16 cellular contexts compared by ENCODE assay signal in the genomic region with DNA sequence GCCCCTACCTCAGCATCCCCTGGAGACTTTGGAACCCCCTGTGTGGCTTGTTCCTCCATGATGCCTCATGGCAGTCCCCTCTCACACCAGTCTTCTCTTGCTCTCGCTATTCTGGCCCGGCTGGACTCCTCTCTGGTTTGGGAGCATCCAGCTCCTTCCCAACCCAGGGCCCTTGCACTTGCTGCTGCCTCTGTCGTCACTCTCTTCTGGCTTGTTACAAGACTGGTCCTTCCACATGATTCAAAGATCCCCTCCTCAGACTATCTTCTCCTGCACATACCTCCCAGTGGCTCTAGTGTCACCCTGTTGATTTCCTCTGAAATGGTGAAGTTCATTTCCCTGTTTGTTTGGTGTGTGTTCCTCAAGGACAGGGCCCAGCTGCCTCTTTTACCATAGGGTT. TPM values are rescaled to one million over a fixed set of nuclear protein-coding genes. Genes with fewer than 3 reads are reported as not detected.
DNase-seq lines count a peak whose midpoint lies in the region; ATAC-seq and TF ChIP-seq lines count a peak whose summit lies in the region.
"Had no signal": no experiment of that assay in that cellular context is flagged by ENCODE, and none has a peak within 500 bp of the region (broad histone marks: within the 10 kb centered on the region; RNA-seq: fewer than 3 reads in every experiment).

No MANE protein-coding gene starts in this region.

- no peak for DNase-seq in stimulated activated naive CD8-positive, alpha-beta T cell treated with anti-CD3 and anti-CD28 coated beads, Interleukin-15, amount 100 ng/mL, for 72 hours
- DNase-seq in activated T-helper 1 cell treated with anti-CD3 and anti-CD28 coated beads, Interleukin-12 subunit alpha, Interleukin-12 subunit beta, Interleukin-2, Interleukin-4 antibody, amounts not matched to agents 30 ng/mL and 10 ng/mL and 1 ng/mL, durations not matched to agents 14 hours and 24 hours and 36 hours (ENCODE audit: low spot score), result no peak
- no peak for DNase-seq in COLO668 (lab: John Stamatoyannopoulos, UW; ENCODE audit: unreplicated experiment)
- DNase-seq in posterior vena cava (ENCODE audit: low spot score), result no peak
- DNase-seq: activated T-cell treated with anti-CD3 and anti-CD28 coated beads, Interleukin-2, amount 50 U/mL, for 24 hours; aorta; dermis blood vessel endothelial cell; DMS53; mucosa of descending colon; NCI-H2107 had no signal

- intact Hi-C loops in activated T-helper 1 cell treated with anti-CD3 and anti-CD28 coated beads, Interleukin-12 subunit alpha, Interleukin-12 subunit beta, Interleukin-2, Interleukin-4 antibody, amounts not matched to agents 30 ng/mL and 10 ng/mL and 1 ng/mL, durations not matched to agents 14 hours and 24 hours and 36 hours (cut with micrococcal nuclease), result no loop called here
- intact Hi-C loops in posterior vena cava (cut with DNase I), result loop anchor here in 1 of 2 donors (5.0 kb wide), 1 partner anchor 43 kb away; no protein-coding TSS in a partner anchor

- peak overlapping the region; percentile 17 for H3K27ac Mint-ChIP-seq in stimulated activated naive CD8-positive, alpha-beta T cell treated with anti-CD3 and anti-CD28 coated beads, Interleukin-15, Interleukin-2, amounts not matched to agents 100 ng/mL and 50 ng/mL, for 24 hours
- H3K27ac Mint-ChIP-seq in stimulated activated naive CD8-positive, alpha-beta T cell treated with anti-CD3 and anti-CD28 coated beads, Interleukin-15, amount 100 ng/mL, for 72 hours, result no peak overlapping the region
- H3K27ac Mint-ChIP-seq in activated T-helper 1 cell treated with anti-CD3 and anti-CD28 coated beads, Interleukin-12 subunit alpha, Interleukin-12 subunit beta, Interleukin-2, Interleukin-4 antibody, amounts not matched to agents 30 ng/mL and 10 ng/mL and 1 ng/mL, durations not matched to agents 14 hours and 24 hours and 36 hours, result no peak overlapping the region
- peak overlapping the region; percentile 63 to 76 (median 65) for H3K27ac Mint-ChIP-seq in nephron

- no peak overlapping the region for H3K4me3 Mint-ChIP-seq in stimulated activated naive CD8-positive, alpha-beta T cell treated with anti-CD3 and anti-CD28 coated beads, Interleukin-15, Interleukin-2, amounts not matched to agents 100 ng/mL and 50 ng/mL, for 24 hours
- no peak overlapping the region for H3K4me3 Mint-ChIP-seq in stimulated activated naive CD8-positive, alpha-beta T cell treated with anti-CD3 and anti-CD28 coated beads, Interleukin-15, amount 100 ng/mL, for 72 hours
- peak overlapping the region; percentile 7 for H3K4me3 Mint-ChIP-seq in activated T-helper 1 cell treated with anti-CD3 and anti-CD28 coated beads, Interleukin-12 subunit alpha, Interleukin-12 subunit beta, Interleukin-2, Interleukin-4 antibody, amounts not matched to agents 30 ng/mL and 10 ng/mL and 1 ng/mL, durations not matched to agents 14 hours and 24 hours and 36 hours
- peak overlapping the region; percentile 72 to 82 (median 74) for H3K4me3 Mint-ChIP-seq in nephron

- peaks cover 43% of the 10 kb centered on the region for H3K4me1 Mint-ChIP-seq in stimulated activated naive CD8-positive, alpha-beta T cell treated with anti-CD3 and anti-CD28 coated beads, Interleukin-15, Interleukin-2, amounts not matched to agents 100 ng/mL and 50 ng/mL, for 24 hours (ENCODE audit: low read depth)
- peaks cover 47% of the 10 kb centered on the region for H3K4me1 Mint-ChIP-seq in stimulated activated naive CD8-positive, alpha-beta T cell treated with anti-CD3 and anti-CD28 coated beads, Interleukin-15, amount 100 ng/mL, for 72 hours
- peaks cover 34% of the 10 kb centered on the region for H3K4me1 Mint-ChIP-seq in activated T-helper 1 cell treated with anti-CD3 and anti-CD28 coated beads, Interleukin-12 subunit alpha, Interleukin-12 subunit beta, Interleukin-2, Interleukin-4 antibody, amounts not matched to agents 30 ng/mL and 10 ng/mL and 1 ng/mL, durations not matched to agents 14 hours and 24 hours and 36 hours (ENCODE audit: low read depth)
- H3K4me1 Mint-ChIP-seq in nephron, result peaks cover 34% of the 10 kb centered on the region

- peaks cover 3% of the 10 kb centered on the region for H3K27me3 Mint-ChIP-seq in stimulated activated naive CD8-positive, alpha-beta T cell treated with anti-CD3 and anti-CD28 coated beads, Interleukin-15, Interleukin-2, amounts not matched to agents 100 ng/mL and 50 ng/mL, for 24 hours
- H3K27me3 Mint-ChIP-seq in stimulated activated naive CD8-positive, alpha-beta T cell treated with anti-CD3 and anti-CD28 coated beads, Interleukin-15, amount 100 ng/mL, for 72 hours, result peaks cover 11% of the 10 kb centered on the region
- peaks cover 4% of the 10 kb centered on the region for H3K27me3 Mint-ChIP-seq in activated T-helper 1 cell treated with anti-CD3 and anti-CD28 coated beads, Interleukin-12 subunit alpha, Interleukin-12 subunit beta, Interleukin-2, Interleukin-4 antibody, amounts not matched to agents 30 ng/mL and 10 ng/mL and 1 ng/mL, durations not matched to agents 14 hours and 24 hours and 36 hours (ENCODE audit: insufficient read depth)
- peaks cover 4% of the 10 kb centered on the region for H3K27me3 Mint-ChIP-seq in nephron (ENCODE audit: low read depth)
- H3K27me3 Mint-ChIP-seq: activated T-cell treated with anti-CD3 and anti-CD28 coated beads, Interleukin-2, amount 50 U/mL, for 24 hours had no signal

- no peaks in the 10 kb centered on the region for H3K36me3 Mint-ChIP-seq in stimulated activated naive CD8-positive, alpha-beta T cell treated with anti-CD3 and anti-CD28 coated beads, Interleukin-15, Interleukin-2, amounts not matched to agents 100 ng/mL and 50 ng/mL, for 24 hours (ENCODE audit: low read depth)
- H3K36me3 Mint-ChIP-seq in activated T-helper 1 cell treated with anti-CD3 and anti-CD28 coated beads, Interleukin-12 subunit alpha, Interleukin-12 subunit beta, Interleukin-2, Interleukin-4 antibody, amounts not matched to agents 30 ng/mL and 10 ng/mL and 1 ng/mL, durations not matched to agents 14 hours and 24 hours and 36 hours (ENCODE audit: low read depth), result no peaks in the 10 kb centered on the region
- H3K36me3 Mint-ChIP-seq in nephron (ENCODE audit: low read depth), result no peaks in the 10 kb centered on the region

- no peaks in the 10 kb centered on the region for H3K9me3 Mint-ChIP-seq in stimulated activated naive CD8-positive, alpha-beta T cell treated with anti-CD3 and anti-CD28 coated beads, Interleukin-15, Interleukin-2, amounts not matched to agents 100 ng/mL and 50 ng/mL, for 24 hours
- H3K9me3 Mint-ChIP-seq in stimulated activated naive CD8-positive, alpha-beta T cell treated with anti-CD3 and anti-CD28 coated beads, Interleukin-15, amount 100 ng/mL, for 72 hours, result no peaks in the 10 kb centered on the region
- H3K9me3 Mint-ChIP-seq in activated T-helper 1 cell treated with anti-CD3 and anti-CD28 coated beads, Interleukin-12 subunit alpha, Interleukin-12 subunit beta, Interleukin-2, Interleukin-4 antibody, amounts not matched to agents 30 ng/mL and 10 ng/mL and 1 ng/mL, durations not matched to agents 14 hours and 24 hours and 36 hours, result no peaks in the 10 kb centered on the region
- no peaks in the 10 kb centered on the region for H3K9me3 Mint-ChIP-seq in nephron
- H3K9me3 Mint-ChIP-seq: activated T-cell treated with anti-CD3 and anti-CD28 coated beads, Interleukin-2, amount 50 U/mL, for 24 hours; GM23338 had no signal

- TF ChIP-seq CTCF in nephron (IDR thresholded peaks at IDR 0.05; ENCODE audit: unreplicated experiment in 3 of 3), result no peak

- no peak for ATAC-seq in stimulated activated naive CD8-positive, alpha-beta T cell treated with anti-CD3 and anti-CD28 coated beads, Interleukin-15, amount 100 ng/mL, for 72 hours
- ATAC-seq in GM19324 (IDR thresholded peaks at IDR 0.05; ENCODE audit: low FRiP score, unreplicated experiment) (no peak), HG03159 (IDR thresholded peaks at IDR 0.05; ENCODE audit: unreplicated experiment) (no peak)
- ATAC-seq: GM23338, mucosa of descending colon had no signal

RNA-seq across cellular contexts. Expression of gene GNAI2, which starts 6.5 kb away (rescaled TPM):
- total RNA-seq in activated T-helper 1 cell treated with anti-CD3 and anti-CD28 coated beads, Interleukin-12 subunit alpha, Interleukin-12 subunit beta, Interleukin-2, Interleukin-4 antibody, amounts not matched to agents 30 ng/mL and 10 ng/mL and 1 ng/mL, durations not matched to agents 14 hours and 24 hours and 36 hours, result 237 and 238 TPM in 2 replicates
- total RNA-seq in posterior vena cava, result 100 to 1,000 TPM; 261 to 265 TPM

RNA-seq across cellular contexts. Expression of gene SLC38A3, which starts 24.4 kb away (rescaled TPM):
- not detected in 2 replicates for total RNA-seq in activated T-helper 1 cell treated with anti-CD3 and anti-CD28 coated beads, Interleukin-12 subunit alpha, Interleukin-12 subunit beta, Interleukin-2, Interleukin-4 antibody, amounts not matched to agents 30 ng/mL and 10 ng/mL and 1 ng/mL, durations not matched to agents 14 hours and 24 hours and 36 hours
- total RNA-seq in posterior vena cava, result under 1 TPM; 0.37 to 0.62 TPM
- total RNA-seq: dermis blood vessel endothelial cell had no signal

RNA-seq across cellular contexts. Expression of gene GNAT1, which starts 38.1 kb away (rescaled TPM):
- total RNA-seq in activated T-helper 1 cell treated with anti-CD3 and anti-CD28 coated beads, Interleukin-12 subunit alpha, Interleukin-12 subunit beta, Interleukin-2, Interleukin-4 antibody, amounts not matched to agents 30 ng/mL and 10 ng/mL and 1 ng/mL, durations not matched to agents 14 hours and 24 hours and 36 hours, result not detected in 2 replicates
- not detected for total RNA-seq in posterior vena cava
- total RNA-seq: aorta, dermis blood vessel endothelial cell, GM23338, mucosa of descending colon had no signal

RNA-seq across cellular contexts. Expression of gene SEMA3B, which starts 39.5 kb away (rescaled TPM):
- 0.49 and 1.0 TPM in 2 replicates for total RNA-seq in activated T-helper 1 cell treated with anti-CD3 and anti-CD28 coated beads, Interleukin-12 subunit alpha, Interleukin-12 subunit beta, Interleukin-2, Interleukin-4 antibody, amounts not matched to agents 30 ng/mL and 10 ng/mL and 1 ng/mL, durations not matched to agents 14 hours and 24 hours and 36 hours
- 10 to 100 TPM; 18.6 to 39.7 TPM for total RNA-seq in posterior vena cava

RNA-seq across cellular contexts. Expression of gene LSMEM2, which starts 49.4 kb away (rescaled TPM):
- total RNA-seq in activated T-helper 1 cell treated with anti-CD3 and anti-CD28 coated beads, Interleukin-12 subunit alpha, Interleukin-12 subunit beta, Interleukin-2, Interleukin-4 antibody, amounts not matched to agents 30 ng/mL and 10 ng/mL and 1 ng/mL, durations not matched to agents 14 hours and 24 hours and 36 hours, result not detected in 2 replicates
- total RNA-seq in posterior vena cava, result under 1 TPM in 1 of 2 donors, not detected in 1; 0.37 TPM
- total RNA-seq: dermis blood vessel endothelial cell, pulmonary artery endothelial cell had no signal

Comparison
In these comparisons a context has a peak if more than half of its experiments do, and no peak if none do; other contexts are left out.
1. H3K27ac Mint-ChIP-seq: peak in stimulated activated naive CD8-positive, alpha-beta T cell treated with anti-CD3 and anti-CD28 coated beads, Interleukin-15, Interleukin-2, amounts not matched to agents 100 ng/mL and 50 ng/mL, for 24 hours (single experiment) and nephron (3 of 3); none in stimulated activated naive CD8-positive, alpha-beta T cell treated with anti-CD3 and anti-CD28 coated beads, Interleukin-15, amount 100 ng/mL, for 72 hours (0 of 2) and activated T-helper 1 cell treated with anti-CD3 and anti-CD28 coated beads, Interleukin-12 subunit alpha, Interleukin-12 subunit beta, Interleukin-2, Interleukin-4 antibody, amounts not matched to agents 30 ng/mL and 10 ng/mL and 1 ng/mL, durations not matched to agents 14 hours and 24 hours and 36 hours (single experiment).
2. H3K4me3 Mint-ChIP-seq: peak in activated T-helper 1 cell treated with anti-CD3 and anti-CD28 coated beads, Interleukin-12 subunit alpha, Interleukin-12 subunit beta, Interleukin-2, Interleukin-4 antibody, amounts not matched to agents 30 ng/mL and 10 ng/mL and 1 ng/mL, durations not matched to agents 14 hours and 24 hours and 36 hours (single experiment) and nephron (3 of 3); none in stimulated activated naive CD8-positive, alpha-beta T cell treated with anti-CD3 and anti-CD28 coated beads, Interleukin-15, Interleukin-2, amounts not matched to agents 100 ng/mL and 50 ng/mL, for 24 hours (single experiment) and stimulated activated naive CD8-positive, alpha-beta T cell treated with anti-CD3 and anti-CD28 coated beads, Interleukin-15, amount 100 ng/mL, for 72 hours (0 of 2).